In the genomic region with DNA sequence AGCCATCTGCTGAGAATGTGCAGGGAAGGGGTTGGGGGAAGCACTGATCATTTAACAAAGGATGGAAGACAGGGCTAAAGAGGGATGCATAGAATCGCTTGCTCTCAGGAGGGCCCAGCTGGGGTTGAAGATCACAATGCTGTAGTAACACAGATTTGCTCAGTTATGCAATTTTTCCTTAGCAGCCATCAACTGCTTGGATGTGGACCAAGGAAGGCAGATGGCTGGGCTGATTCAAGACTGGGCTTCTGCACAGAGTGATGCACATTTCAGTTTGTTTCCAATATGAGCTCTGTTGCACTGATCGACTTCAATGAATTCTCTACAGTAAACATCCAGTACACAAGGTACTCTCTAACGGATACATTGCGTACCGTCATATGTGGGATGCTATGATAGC, we compare ENCODE assay signal across 9 cellular contexts.
A peak's percentile ranks its signal among the peaks of the same experiment; 100 is the strongest.
DNase-seq lines count a peak whose midpoint lies in the region; ATAC-seq and TF ChIP-seq lines count a peak whose summit lies in the region.
"Had no signal": no experiment of that assay in that cellular context is flagged by ENCODE, and none has a peak within 500 bp of the region (broad histone marks: within the 10 kb centered on the region; RNA-seq: fewer than 3 reads in every experiment).

No MANE protein-coding gene starts in this region.

- TF ChIP-seq CTCF in astrocyte of the spinal cord (IDR thresholded peaks at IDR 0.05; ENCODE audit: low read depth, low read length) = no peak

- intact Hi-C loops in left ventricle myocardium superior (cut with micrococcal nuclease) (no loop called here), left cardiac atrium (cut with DNase I) (no loop called here), left colon (cut with DNase I, micrococcal nuclease) (no loop called here)

- DNase-seq in left ventricle myocardium superior = no peak
- no peak for DNase-seq in left cardiac atrium
- DNase-seq in astrocyte of the spinal cord (ENCODE audit: low read depth, low spot score) = peak; percentile 46
- no peak for DNase-seq in left lobe of liver (ENCODE audit: low spot score)
- DNase-seq in stimulated activated CD4-positive, alpha-beta T cell treated with anti-CD3 and anti-CD28 coated beads, Interleukin-2, amount 100 ng/mL, for 24 hours = no peak
- no peak for DNase-seq in stimulated activated naive CD8-positive, alpha-beta T cell treated with anti-CD3 and anti-CD28 coated beads, Interleukin-15, Interleukin-2, amounts not matched to agents 100 U/mL and 50 U/mL, for 24 hours
- DNase-seq in left colon = no peak
- DNase-seq: foreskin melanocyte had no signal

- peak; percentile 28 for ATAC-seq in left ventricle myocardium superior
- no peak for ATAC-seq in left cardiac atrium
- peak; percentile 67 for ATAC-seq in left lobe of liver
- no peak for ATAC-seq in stimulated activated naive CD8-positive, alpha-beta T cell treated with anti-CD3 and anti-CD28 coated beads, Interleukin-15, Interleukin-2, amounts not matched to agents 100 U/mL and 50 U/mL, for 24 hours
- no peak for ATAC-seq in left colon
- ATAC-seq in HG02885 (IDR thresholded peaks at IDR 0.05; ENCODE audit: poor library complexity, unreplicated experiment) = no peak

- in situ Hi-C loops in astrocyte of the spinal cord (cut with HindIII; ENCODE audit: low sequenced_read_pairs) = no loop called here

- H3K4me3 ChIP-seq in astrocyte of the spinal cord (ENCODE audit: low read depth, low read length) = no peak overlapping the region

Comparison
In these comparisons a context has a peak if more than half of its experiments do, and no peak if none do; other contexts are left out.
1. ATAC-seq: peak in left ventricle myocardium superior (single experiment) and left lobe of liver (single experiment); none in left cardiac atrium (0 of 2), stimulated activated naive CD8-positive, alpha-beta T cell treated with anti-CD3 and anti-CD28 coated beads, Interleukin-15, Interleukin-2, amounts not matched to agents 100 U/mL and 50 U/mL, for 24 hours (single experiment), left colon (single experiment) and HG02885 (single experiment).